ENCODE assay signal across 11 cellular contexts in genomic region chr6:35955970-35956369, GRCh38. TPM values are rescaled to one million over a fixed set of nuclear protein-coding genes. Genes with fewer than 3 reads are reported as not detected.
DNase-seq lines count a peak whose midpoint lies in the region; ATAC-seq, FAIRE-seq and TF ChIP-seq lines count a peak whose summit lies in the region.
"Had no signal": no experiment of that assay in that cellular context is flagged by ENCODE, and none has a peak within 500 bp of the region (broad histone marks: within the 10 kb centered on the region; RNA-seq: fewer than 3 reads in every experiment).

No MANE protein-coding gene starts in this region.

- H3K27me3 ChIP-seq in Karpas-422 (ENCODE audit: low read length) (no peaks in the 10 kb centered on the region), small intestine (ENCODE audit: control insufficient read depth in 2 of 2, insufficient read depth in 2 of 2, low read length in 2 of 2) (no peaks in the 10 kb centered on the region)

- no peaks in the 10 kb centered on the region for H3K4me1 ChIP-seq in Karpas-422 (ENCODE audit: low read length)
- H3K4me1 ChIP-seq in small intestine (ENCODE audit: control insufficient read depth in 2 of 2, insufficient read depth in 1 of 2, low read depth in 1 of 2, low read length in 1 of 2) = no peaks in the 10 kb centered on the region
- H3K4me1 ChIP-seq: spleen had no signal

- H3K27ac ChIP-seq in Karpas-422 (ENCODE audit: low read length) (no peak overlapping the region), small intestine (ENCODE audit: low read depth in 1 of 2, low read length in 1 of 2) (no peak overlapping the region)
- H3K27ac ChIP-seq: spleen had no signal

- no peak overlapping the region for H3K27ac Mint-ChIP-seq in activated naive CD4-positive, alpha-beta T cell treated with anti-CD3 and anti-CD28 coated beads, Interleukin-2, amount 50 U/mL, for 72 hours

- peak; percentile 6 for DNase-seq in activated naive CD4-positive, alpha-beta T cell treated with Interleukin-2 at 50 U/mL for 16 hours
- DNase-seq in activated naive CD4-positive, alpha-beta T cell treated with anti-CD3 and anti-CD28 coated beads, Interleukin-2, amount 50 U/mL, for 72 hours (ENCODE audit: low spot score in 2 of 2) = no peak
- DNase-seq in Karpas-422 (peak; percentile 45), choroid plexus epithelial cell (ENCODE audit: low read depth) (no peak), small intestine (peak; percentile 10), NCI-H187 (lab: John Stamatoyannopoulos, UW) (no peak)
- DNase-seq: Right ventricle myocardium superior, spleen had no signal

- ATAC-seq in activated naive CD4-positive, alpha-beta T cell treated with anti-CD3 and anti-CD28 coated beads, Interleukin-2, amount 50 U/mL, for 72 hours = no peak
- ATAC-seq in GM21515 (IDR thresholded peaks at IDR 0.05; ENCODE audit: unreplicated experiment) (no peak), HG03196 (IDR thresholded peaks at IDR 0.05; ENCODE audit: unreplicated experiment) (no peak)
- ATAC-seq: activated CD4-positive, CD25-positive, alpha-beta regulatory T cell treated with anti-CD3 and anti-CD28 coated beads, Interleukin-2, amount 50 U/mL, for 24 hours had no signal

- H3K9me3 ChIP-seq in Karpas-422 (ENCODE audit: low read length) (no peaks in the 10 kb centered on the region), small intestine (ENCODE audit: control insufficient read depth, low read depth) (no peaks in the 10 kb centered on the region)
- H3K9me3 ChIP-seq: spleen had no signal

- no peak overlapping the region for H2AFZ ChIP-seq in Karpas-422 (ENCODE audit: low read length)

- H3K9me3 Mint-ChIP-seq in activated naive CD4-positive, alpha-beta T cell treated with anti-CD3 and anti-CD28 coated beads, Interleukin-2, amount 50 U/mL, for 72 hours = no peaks in the 10 kb centered on the region

- H3K9me2 ChIP-seq in Karpas-422 (replicated peaks; ENCODE audit: insufficient read depth, low read length) = no peaks in the 10 kb centered on the region

- FAIRE-seq in small intestine (lab: Jason Lieb, UNC) = no peak

- H3K79me2 ChIP-seq in Karpas-422 (ENCODE audit: low read length) = no peaks in the 10 kb centered on the region

- no peaks in the 10 kb centered on the region for H3K36me3 Mint-ChIP-seq in activated naive CD4-positive, alpha-beta T cell treated with anti-CD3 and anti-CD28 coated beads, Interleukin-2, amount 50 U/mL, for 72 hours

- H3K36me3 ChIP-seq in Karpas-422 (ENCODE audit: insufficient read depth, low read length) = no peaks in the 10 kb centered on the region
- H3K36me3 ChIP-seq in small intestine (ENCODE audit: control insufficient read depth in 2 of 2, insufficient read depth in 2 of 2, low read length in 2 of 2) = no peaks in the 10 kb centered on the region

- H3K4me3 ChIP-seq in Karpas-422 (ENCODE audit: low read length) (no peak overlapping the region), choroid plexus epithelial cell (ENCODE audit: low read depth, low read length) (no peak overlapping the region), small intestine (ENCODE audit: low read depth in 1 of 2, low read length in 2 of 2) (no peak overlapping the region)
- H3K4me3 ChIP-seq: spleen had no signal

- 71 to 80% (median 75%) methylated on average over 4 of the region's 4 CpGs for WGBS in small intestine, 3 donors

- no peaks in the 10 kb centered on the region for H4K20me1 ChIP-seq in Karpas-422 (ENCODE audit: insufficient read depth, low read depth, low read length)

- H3K9ac ChIP-seq in Karpas-422 (ENCODE audit: low read length) = no peak overlapping the region

- peak; percentile 42 for TF ChIP-seq CTCF in choroid plexus epithelial cell (conservative IDR thresholded peaks at IDR 0.05; ENCODE audit: low read depth, low read length)

- no peak overlapping the region for H3K4me2 ChIP-seq in Karpas-422 (ENCODE audit: low read depth, low read length, poor library complexity, severe bottlenecking)

RNA-seq across cellular contexts. Expression of gene SRPK1, which starts 35.1 kb away (rescaled TPM):
- 100 to 1,000 TPM; 102 to 138 TPM for total RNA-seq in activated naive CD4-positive, alpha-beta T cell treated with anti-CD3 and anti-CD28 coated beads, Interleukin-2, amount 50 U/mL, for 72 hours
- 94.4 and 104 TPM in 2 replicates for total RNA-seq in Karpas-422 (2014; rRNA removed; shearing (Covaris generic); ENCODE audit: low replicate concordance)
- 10 to 100 TPM; 14.9 to 34.9 (median 26.4) TPM for polyA plus RNA-seq in small intestine

Comparison
In these comparisons a context has a peak if more than half of its experiments do, and no peak if none do; other contexts are left out.
1. DNase-seq: peak in activated naive CD4-positive, alpha-beta T cell treated with Interleukin-2 at 50 U/mL for 16 hours (single experiment), Karpas-422 (single experiment) and small intestine (single experiment); none in activated naive CD4-positive, alpha-beta T cell treated with anti-CD3 and anti-CD28 coated beads, Interleukin-2, amount 50 U/mL, for 72 hours (0 of 2), choroid plexus epithelial cell (single experiment) and NCI-H187 (0 of 2).